In the genomic region with DNA sequence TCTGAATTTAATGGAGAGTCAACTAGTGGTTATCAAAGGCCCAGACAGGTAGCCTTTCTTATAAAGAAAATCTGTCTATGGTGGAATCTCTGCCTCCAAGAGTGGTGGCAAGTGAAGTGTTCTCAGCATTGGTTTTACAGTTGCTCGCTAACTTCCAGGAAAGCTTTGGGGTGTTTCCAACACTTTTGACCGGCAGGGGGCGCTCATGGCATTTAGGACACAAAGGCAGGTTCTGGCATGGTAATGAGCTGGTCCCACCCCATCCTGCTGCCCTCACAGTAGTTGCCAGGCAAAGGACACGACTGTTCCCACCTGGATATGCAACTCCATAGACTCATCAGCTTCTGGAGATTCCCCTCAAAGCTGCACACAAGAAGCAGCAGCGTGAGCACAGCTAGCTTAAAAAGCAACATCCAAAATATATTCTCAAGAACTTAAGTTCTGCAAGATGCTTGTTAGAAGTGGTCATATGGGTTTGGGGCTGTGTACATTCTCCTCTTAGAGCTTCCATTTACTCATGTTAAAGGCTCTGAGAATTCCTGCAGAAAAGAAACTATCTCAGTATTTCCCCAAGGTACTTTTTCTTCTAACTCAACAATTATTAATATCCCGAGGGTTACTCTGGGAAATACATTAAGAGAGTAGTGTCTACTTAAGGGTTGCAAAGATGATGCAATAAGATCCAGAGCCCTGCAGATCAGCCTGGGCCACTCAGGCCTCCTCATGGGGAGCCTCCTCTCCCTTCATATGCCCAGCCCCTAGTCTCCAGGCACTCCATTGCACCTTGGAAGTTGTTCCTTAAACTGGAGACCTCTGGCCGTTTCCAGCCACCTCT, we compare ENCODE assay signal across 8 cellular contexts. TPM values are rescaled to one million over a fixed set of nuclear protein-coding genes. Genes with fewer than 3 reads are reported as not detected.
DNase-seq lines count a peak whose midpoint lies in the region; ATAC-seq and TF ChIP-seq lines count a peak whose summit lies in the region.

No MANE protein-coding gene starts in this region.

- intact Hi-C loops in dorsolateral prefrontal cortex (cut with DNase I): loop anchor here (1.0 to 5.0 kb wide), 4 partner anchors 28 to 441 kb away; no protein-coding TSS in a partner anchor
- intact Hi-C loops in lower lobe of right lung (cut with DNase I): no loop called here

- no peaks in the 10 kb centered on the region for H3K27me3 ChIP-seq in HL-60 (ENCODE audit: insufficient read depth, poor library complexity, severe bottlenecking)
- H3K27me3 ChIP-seq in dorsolateral prefrontal cortex: no peaks in the 10 kb centered on the region
- no peaks in the 10 kb centered on the region for H3K27me3 ChIP-seq in lower lobe of right lung (ENCODE audit: low read depth)

- H3K27ac ChIP-seq in HL-60 (replicated peaks) (no peak overlapping the region), dorsolateral prefrontal cortex (no peak overlapping the region), lower lobe of right lung (no peak overlapping the region)

- peaks cover 12% of the 10 kb centered on the region for H3K4me1 ChIP-seq in lower lobe of right lung

- no peak overlapping the region for H3K4me3 ChIP-seq in HL-60 (replicated peaks; ENCODE audit: insufficient read depth, low read length)
- no peak overlapping the region for H3K4me3 ChIP-seq in dorsolateral prefrontal cortex
- H3K4me3 ChIP-seq in lower lobe of right lung: no peak overlapping the region

- H3K36me3 ChIP-seq in lower lobe of right lung: no peaks in the 10 kb centered on the region

- TF ChIP-seq CTCF in HL-60 (IDR thresholded peaks at IDR 0.05; ENCODE audit: insufficient read depth, low read length) (peak; percentile 38), dorsolateral prefrontal cortex (IDR thresholded peaks at IDR 0.05 in 54 of 56, conservative IDR thresholded peaks at IDR 0.05 in 2 of 56; ENCODE audit: low read depth in 1 of 56, partially characterized antibody in 56 of 56) (peak; percentile 66 to 95 (median 88)), lower lobe of right lung (IDR thresholded peaks at IDR 0.05) (peak; percentile 87)

- ATAC-seq in lower lobe of right lung: peak; percentile 85 to 88
- no peak for ATAC-seq in HG03196 (IDR thresholded peaks at IDR 0.05; ENCODE audit: unreplicated experiment)

- DNase-seq in COLO829 (ENCODE audit: low spot score): peak; percentile 80
- DNase-seq in HL-60 (ENCODE audit: low read depth in 1 of 2, low spot score in 1 of 2): peak in 1 of 2 experiments; percentile 76
- peak; percentile 39 for DNase-seq in NCI-H774 (lab: John Stamatoyannopoulos, UW)
- DNase-seq in activated CD4-positive, alpha-beta T cell treated with anti-CD3 and anti-CD28 coated beads, Interleukin-2, amount 50 U/mL, for 4 hours: peak; percentile 91 to 96
- peak; percentile 80 to 96 (median 88) for DNase-seq in dorsolateral prefrontal cortex
- peak; percentile 93 for DNase-seq in lower lobe of right lung
- peak; percentile 76 for DNase-seq in stimulated activated CD8-positive, alpha-beta memory T cell treated with anti-CD3 and anti-CD28 coated beads, Interleukin-12 subunit alpha, Interleukin-12 subunit beta, amount 100 ng/mL, for 24 hours (ENCODE audit: extremely low read depth)

- H3K9me3 ChIP-seq in lower lobe of right lung: no peaks in the 10 kb centered on the region

RNA-seq across cellular contexts. Expression of gene PROX2, which starts 14.8 kb away (rescaled TPM):
- total RNA-seq in dorsolateral prefrontal cortex (under 1 TPM in 43 of 120 experiments, not detected in 77; 0.10 to 0.91 (median 0.18) TPM), lower lobe of right lung (0.12 TPM)

RNA-seq across cellular contexts. Expression of gene DLST, which starts 20.6 kb away (rescaled TPM):
- total RNA-seq in dorsolateral prefrontal cortex (10 to 100 TPM; 54.1 to 89.6 (median 72.8) TPM), lower lobe of right lung (82.7 TPM)

Comparison
In these comparisons a context has a peak if more than half of its experiments do, and no peak if none do; other contexts are left out.
1. CTCF ChIP-seq: peak in every context shown above with its lines; median percentile 88 in dorsolateral prefrontal cortex; 87 in lower lobe of right lung; 38 in HL-60.